Comparison of ENCODE assay signal across 24 cellular contexts in the genomic region with DNA sequence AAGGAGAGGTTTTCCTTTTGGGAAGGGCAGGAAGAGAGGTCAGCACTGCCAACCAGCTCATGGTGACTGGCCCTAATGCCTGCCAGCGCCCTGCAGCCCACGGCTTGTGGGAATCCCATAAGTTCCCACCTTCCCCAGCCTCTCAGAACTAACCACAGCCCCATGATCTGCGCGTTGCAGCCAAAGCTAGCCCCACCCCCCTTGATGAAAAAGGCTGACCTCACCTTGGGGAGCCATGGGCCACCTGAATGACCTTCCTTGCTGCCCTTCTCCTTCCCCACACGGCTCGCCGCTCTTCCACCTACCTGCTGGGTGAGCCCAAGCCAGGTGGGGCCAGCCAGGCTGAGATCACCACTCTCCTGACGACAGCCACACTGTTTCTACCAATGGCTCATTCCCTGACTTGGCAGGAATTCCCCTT. TPM values are rescaled to one million over a fixed set of nuclear protein-coding genes. Genes with fewer than 3 reads are reported as not detected.
DNase-seq lines count a peak whose midpoint lies in the region; ATAC-seq and TF ChIP-seq lines count a peak whose summit lies in the region.
"Had no signal": no experiment of that assay in that cellular context is flagged by ENCODE, and none has a peak within 500 bp of the region (broad histone marks: within the 10 kb centered on the region; RNA-seq: fewer than 3 reads in every experiment).

No MANE protein-coding gene starts in this region.

- ATAC-seq in activated T-helper 17 cell treated with anti-CD3 and anti-CD28 coated beads, Interleukin-2, amount 50 U/mL, for 72 hours (replicated peaks) = peak; percentile 33
- ATAC-seq in T-cell (replicated peaks in 1 of 4) = no peak
- no peak for ATAC-seq in GM18517 (IDR thresholded peaks at IDR 0.05; ENCODE audit: unreplicated experiment)
- ATAC-seq: sciatic nerve had no signal

- no peak overlapping the region for H3K27ac Mint-ChIP-seq in activated T-helper 17 cell treated with anti-CD3 and anti-CD28 coated beads, Interleukin-2, amount 50 U/mL, for 72 hours
- H3K27ac Mint-ChIP-seq in T-cell = peak overlapping the region in 1 of 2 donors; percentile 11
- H3K27ac Mint-ChIP-seq: activated CD4-positive, alpha-beta memory T cell treated with anti-CD3 and anti-CD28 coated beads for 36 hours; activated T-helper 1 cell treated with anti-CD3 and anti-CD28 coated beads, Interleukin-12 subunit alpha, Interleukin-12 subunit beta, Interleukin-2, Interleukin-4 antibody, amounts not matched to agents 30 ng/mL and 10 ng/mL and 1 ng/mL, durations not matched to agents 14 hours and 24 hours and 36 hours had no signal

- TF ChIP-seq POLR2A in adrenal gland (IDR thresholded peaks at IDR 0.05) = no peak

- peaks cover 3% of the 10 kb centered on the region for H3K36me3 Mint-ChIP-seq in activated T-helper 17 cell treated with anti-CD3 and anti-CD28 coated beads, Interleukin-2, amount 50 U/mL, for 72 hours (ENCODE audit: low read depth)
- H3K36me3 Mint-ChIP-seq in T-cell = no peaks in the 10 kb centered on the region

- H3K36me3 ChIP-seq in osteoblast (ENCODE audit: insufficient read depth, low read length) = no peaks in the 10 kb centered on the region
- H3K36me3 ChIP-seq in adrenal gland (replicated peaks in 1 of 2) = no peaks in the 10 kb centered on the region
- H3K36me3 ChIP-seq: BE2C, neutrophil had no signal

- H3K4me1 ChIP-seq in osteoblast (ENCODE audit: insufficient read depth, low read length) (peaks cover 22% of the 10 kb centered on the region), adrenal gland (replicated peaks in 1 of 2) (no peaks in the 10 kb centered on the region)
- H3K4me1 ChIP-seq: BE2C had no signal

- H3K9me3 Mint-ChIP-seq in activated T-helper 17 cell treated with anti-CD3 and anti-CD28 coated beads, Interleukin-2, amount 50 U/mL, for 72 hours = no peaks in the 10 kb centered on the region
- H3K9me3 Mint-ChIP-seq in T-cell = no peaks in the 10 kb centered on the region
- H3K9me3 Mint-ChIP-seq: activated CD4-positive, alpha-beta memory T cell treated with anti-CD3 and anti-CD28 coated beads for 36 hours; activated T-helper 1 cell treated with anti-CD3 and anti-CD28 coated beads, Interleukin-12 subunit alpha, Interleukin-12 subunit beta, Interleukin-2, Interleukin-4 antibody, amounts not matched to agents 30 ng/mL and 10 ng/mL and 1 ng/mL, durations not matched to agents 14 hours and 24 hours and 36 hours had no signal

- POLR2A ChIA-PET in T-cell (lab: Charles Lee) = no interaction called here

- TF ChIP-seq CTCF in GM12865 (IDR thresholded peaks at IDR 0.05; ENCODE audit: insufficient read depth, low read depth, low read length, missing control alignments) (no peak), osteoblast (IDR thresholded peaks at IDR 0.05; ENCODE audit: extremely low read depth, low read depth, low read length) (no peak), adrenal gland (IDR thresholded peaks at IDR 0.05) (no peak)

- WGBS in adrenal gland, 4 donors = 62 to 83% (median 77%) methylated on average over 6 to 8 of the region's 8 CpGs

- peak overlapping the region; percentile 20 for H3K4me3 Mint-ChIP-seq in activated T-helper 17 cell treated with anti-CD3 and anti-CD28 coated beads, Interleukin-2, amount 50 U/mL, for 72 hours
- no peak overlapping the region for H3K4me3 Mint-ChIP-seq in T-cell
- H3K4me3 Mint-ChIP-seq: activated CD4-positive, alpha-beta memory T cell treated with anti-CD3 and anti-CD28 coated beads for 36 hours; activated T-helper 1 cell treated with anti-CD3 and anti-CD28 coated beads, Interleukin-12 subunit alpha, Interleukin-12 subunit beta, Interleukin-2, Interleukin-4 antibody, amounts not matched to agents 30 ng/mL and 10 ng/mL and 1 ng/mL, durations not matched to agents 14 hours and 24 hours and 36 hours had no signal

- CTCF ChIA-PET in T-cell (lab: Charles Lee) = no interaction called here

- H4K20me1 ChIP-seq in osteoblast (ENCODE audit: insufficient read depth, low read length) = peaks cover 9% of the 10 kb centered on the region

- H3K9me3 ChIP-seq in osteoblast (ENCODE audit: low read depth, low read length) = no peaks in the 10 kb centered on the region
- H3K9me3 ChIP-seq in adrenal gland (replicated peaks in 1 of 3) = no peaks in the 10 kb centered on the region
- H3K9me3 ChIP-seq: BE2C, neutrophil, testis had no signal

- peak overlapping the region; percentile 33 for H3K4me2 ChIP-seq in osteoblast (ENCODE audit: insufficient read depth, low read length)

- peaks cover 4% of the 10 kb centered on the region for H3K79me2 ChIP-seq in osteoblast (ENCODE audit: insufficient read depth, low read length)

- peak overlapping the region; percentile 65 for H3K27ac ChIP-seq in osteoblast (ENCODE audit: low read depth, low read length)
- no peak overlapping the region for H3K27ac ChIP-seq in adrenal gland
- H3K27ac ChIP-seq: HL-60, neutrophil, testis had no signal

- H3K27me3 ChIP-seq in osteoblast (ENCODE audit: insufficient read depth, low read length) (no peaks in the 10 kb centered on the region), adrenal gland (no peaks in the 10 kb centered on the region)
- H3K27me3 ChIP-seq: neutrophil, testis had no signal

- no peak overlapping the region for H2AFZ ChIP-seq in osteoblast (ENCODE audit: low read length)

- H3K4me3 ChIP-seq in GM12865 (ENCODE audit: low read depth, low read length) (no peak overlapping the region), osteoblast (ENCODE audit: insufficient read depth, low read length) (no peak overlapping the region), adrenal gland (no peak overlapping the region)
- H3K4me3 ChIP-seq: testis had no signal

- DNase-seq in GM12865 (ENCODE audit: low read depth) (peak; percentile 32), LHCN-M2 (ENCODE audit: low read depth) (peak; percentile 41), osteoblast (ENCODE audit: insufficient read length, low spot score, missing footprints) (peak; percentile 91), NCI-H2107 treated with DMSO at 0.1 percent for 48 hours (lab: John Stamatoyannopoulos, UW; ENCODE audit: unreplicated experiment) (no peak), T-cell (no peak), adrenal gland (no peak)
- DNase-seq: activated CD4-positive, alpha-beta memory T cell treated with anti-CD3 and anti-CD28 coated beads for 36 hours; BE2C; DND-41; erythroblast; islet precursor cell; Kasumi-1; NCI-H146; NCI-H510A; OCI-M1; stimulated activated CD4-positive, alpha-beta T cell treated with anti-CD3 and anti-CD28 coated beads, Interleukin-2, amount 100 ng/mL, for 48 hours; stimulated activated CD8-positive, alpha-beta memory T cell treated with anti-CD3 and anti-CD28 coated beads, Interleukin-4, amount 100 ng/mL, for 48 hours; testis had no signal

- intact Hi-C loops in adrenal gland (cut with DNase I) = no loop called here

- H3K27me3 Mint-ChIP-seq in activated T-helper 17 cell treated with anti-CD3 and anti-CD28 coated beads, Interleukin-2, amount 50 U/mL, for 72 hours = no peaks in the 10 kb centered on the region
- no peaks in the 10 kb centered on the region for H3K27me3 Mint-ChIP-seq in T-cell
- H3K27me3 Mint-ChIP-seq: activated CD4-positive, alpha-beta memory T cell treated with anti-CD3 and anti-CD28 coated beads for 36 hours had no signal

- H3K4me1 Mint-ChIP-seq in activated T-helper 17 cell treated with anti-CD3 and anti-CD28 coated beads, Interleukin-2, amount 50 U/mL, for 72 hours = peaks cover 16% of the 10 kb centered on the region
- peaks cover 0 to 17% (median 15%) of the 10 kb centered on the region in 3 donors for H3K4me1 Mint-ChIP-seq in T-cell

RNA-seq across cellular contexts. Expression of gene ELF4, which starts 3.9 kb away (rescaled TPM):
- total RNA-seq in LHCN-M2 (2014; rRNA removed) (14.2 and 14.7 TPM in 2 replicates), osteoblast (24.8 and 25.0 TPM in 2 replicates), T-cell (10 to 100 TPM; 30.0 to 35.6 (median 30.6) TPM), adrenal gland (1 to 10 TPM; 2.7 to 8.8 (median 7.5) TPM)
- polyA plus RNA-seq in LHCN-M2 (2012) = 15.2 TPM
- total RNA-seq in activated T-helper 17 cell treated with anti-CD3 and anti-CD28 coated beads, Interleukin-2, amount 50 U/mL, for 72 hours = 10 to 100 TPM; 23.5 to 25.6 TPM
- 1 to 10 TPM; 3.1 to 4.5 (median 3.5) TPM for polyA plus RNA-seq in adrenal gland

RNA-seq across cellular contexts. Expression of gene AIFM1, which starts 51.5 kb away (rescaled TPM):
- total RNA-seq in LHCN-M2 (2014; rRNA removed) = 17.4 and 23.0 TPM in 2 replicates
- 25.1 TPM for polyA plus RNA-seq in LHCN-M2 (2012)
- total RNA-seq in activated T-helper 17 cell treated with anti-CD3 and anti-CD28 coated beads, Interleukin-2, amount 50 U/mL, for 72 hours = 10 to 100 TPM; 25.4 to 67.3 TPM
- total RNA-seq in osteoblast = 13.8 and 15.2 TPM in 2 replicates
- total RNA-seq in T-cell = 10 to 100 TPM; 11.2 to 25.0 (median 23.6) TPM
- total RNA-seq in adrenal gland = 100 to 1,000 TPM in 1 of 8 donors, 10 to 100 TPM in 7; 37.4 to 101 (median 69.8) TPM
- 100 to 1,000 TPM in 1 of 3 donors, 10 to 100 TPM in 2; 41.2 to 163 (median 73.9) TPM for polyA plus RNA-seq in adrenal gland

RNA-seq across cellular contexts. Expression of gene RAB33A, which starts 57.6 kb away (rescaled TPM):
- total RNA-seq in LHCN-M2 (2014; rRNA removed) (0.71 TPM in 1 of 2 replicates, not detected in the other), osteoblast (6.2 and 8.0 TPM in 2 replicates), T-cell (10 to 100 TPM in 3 of 5 donors, 1 to 10 TPM in 2; 4.4 to 16.6 (median 13.9) TPM), adrenal gland (1 to 10 TPM in 5 of 8 donors, under 1 TPM in 3; 0.24 to 7.6 (median 1.2) TPM)
- polyA plus RNA-seq in LHCN-M2 (2012) = 0.26 TPM
- total RNA-seq in activated T-helper 17 cell treated with anti-CD3 and anti-CD28 coated beads, Interleukin-2, amount 50 U/mL, for 72 hours = 10 to 100 TPM; 34.6 to 36.1 TPM
- polyA plus RNA-seq in adrenal gland = 1 to 10 TPM in 2 of 3 donors, under 1 TPM in 1; 0.40 to 1.4 (median 1.0) TPM
- total RNA-seq: sciatic nerve had no signal

Comparison
In these comparisons a context has a peak if more than half of its experiments do, and no peak if none do; other contexts are left out.
1. DNase-seq: peak in GM12865 (single experiment), LHCN-M2 (single experiment) and osteoblast (single experiment); none in NCI-H2107 treated with DMSO at 0.1 percent for 48 hours (single experiment), T-cell (0 of 34) and adrenal gland (0 of 7).